ENCODE assay signal across 9 cellular contexts in the genomic region with DNA sequence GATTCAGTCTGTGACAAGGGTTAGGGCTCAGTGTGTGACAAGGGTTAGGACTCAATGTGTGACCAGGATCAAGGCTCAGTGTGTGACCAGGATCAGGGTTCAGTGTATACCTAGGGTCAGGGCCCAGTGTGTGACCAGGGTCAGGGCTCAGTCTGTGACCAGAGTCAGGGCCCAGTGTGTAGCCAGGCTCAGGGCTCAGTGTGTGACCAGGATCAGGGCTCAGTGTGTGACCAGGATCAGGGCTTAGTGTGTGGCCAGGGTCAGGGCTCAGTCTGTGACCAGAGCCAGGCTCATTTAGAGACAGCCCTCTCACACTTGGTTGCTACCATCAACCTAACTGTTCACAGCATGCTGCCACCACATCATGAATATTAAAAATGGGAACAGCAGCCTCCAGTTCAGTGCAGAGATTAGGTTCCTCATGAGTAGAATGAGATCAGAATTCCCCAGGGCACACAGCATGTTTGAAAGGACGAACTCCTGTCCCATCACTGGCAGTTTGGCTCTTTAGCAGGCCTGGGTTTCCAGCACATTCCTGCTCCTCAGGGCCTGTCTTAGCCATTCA. TPM values are rescaled to one million over a fixed set of nuclear protein-coding genes. Genes with fewer than 3 reads are reported as not detected.
DNase-seq lines count a peak whose midpoint lies in the region; ATAC-seq, FAIRE-seq and TF ChIP-seq lines count a peak whose summit lies in the region.
"Had no signal": no experiment of that assay in that cellular context is flagged by ENCODE, and none has a peak within 500 bp of the region (broad histone marks: within the 10 kb centered on the region; RNA-seq: fewer than 3 reads in every experiment).

No MANE protein-coding gene starts in this region.

- H4K20me1 ChIP-seq in H1 (replicated peaks in 1 of 2; ENCODE audit: control insufficient read depth in 1 of 2, insufficient read depth in 2 of 2, low read length in 2 of 2), result no peaks in the 10 kb centered on the region

- H3K27ac ChIP-seq in A673 (ENCODE audit: low read depth, low read length, poor library complexity, severe bottlenecking) (peak overlapping the region; percentile 75), H1 (ENCODE audit: low read depth, low read length) (no peak overlapping the region), neuronal stem cell (replicated peaks; ENCODE audit: low read length) (no peak overlapping the region)

- H2AFZ ChIP-seq in H1 (ENCODE audit: low read length) (peak overlapping the region; percentile 74; the same call in 1 of the 2 replicates), neuronal stem cell (ENCODE audit: low read length) (peak overlapping the region; percentile 78)

- H3K79me1 ChIP-seq in H1 (ENCODE audit: low read depth, low read length), result no peaks in the 10 kb centered on the region
- H3K79me1 ChIP-seq in neuronal stem cell (ENCODE audit: low read depth, low read length), result no peaks in the 10 kb centered on the region

- H3K4me1 ChIP-seq in A673 (ENCODE audit: insufficient read depth, low read length, poor library complexity, severe bottlenecking) (peaks cover 23% of the 10 kb centered on the region), H1 (replicated peaks in 1 of 4; ENCODE audit: control insufficient read depth in 3 of 4, insufficient read depth in 4 of 4, low read length in 3 of 4) (peaks cover 6 to 16% (median 12%) of the 10 kb centered on the region in 4 experiments), neuronal stem cell (ENCODE audit: control insufficient read depth in 2 of 2, insufficient read depth in 1 of 2, low read depth in 1 of 2, low read length in 2 of 2) (peaks cover 9 to 18% of the 10 kb centered on the region in 2 donors)

- no TSS peak for BruUV-seq in A673 (replicated peaks; lab: Mats Ljungman, UMichigan)

- H3K23me2 ChIP-seq in H1 (ENCODE audit: low read depth, low read length), result no peaks in the 10 kb centered on the region

- H3K4me3 ChIP-seq in A673 (ENCODE audit: low read depth, low read length, poor library complexity, severe bottlenecking) (no peak overlapping the region), H1 (ENCODE audit: extremely low read depth in 1 of 4, insufficient read depth in 2 of 4, low read depth in 3 of 4, low read length in 4 of 4) (no peak overlapping the region; a peak in 1 of 8 replicates), neuronal stem cell (ENCODE audit: low read length in 2 of 2) (no peak overlapping the region)

- H3K23ac ChIP-seq in H1 (ENCODE audit: insufficient read length), result no peak overlapping the region
- no peak overlapping the region for H3K23ac ChIP-seq in neuronal stem cell (ENCODE audit: low read depth, low read length, poor library complexity)

- H3K14ac ChIP-seq in H1 (ENCODE audit: insufficient read length) (no peak overlapping the region), neuronal stem cell (ENCODE audit: low read length) (peak overlapping the region; percentile 50)

- peak overlapping the region; percentile 38; the same call in 1 of the 2 replicates for H2BK20ac ChIP-seq in H1 (ENCODE audit: low read length)

- no peak overlapping the region for H2BK120ac ChIP-seq in H1 (replicated peaks; ENCODE audit: low read depth, low read length)
- no peak overlapping the region for H2BK120ac ChIP-seq in neuronal stem cell (ENCODE audit: low read depth, low read length)

- intact Hi-C loops in A673 (cut with micrococcal nuclease; ENCODE audit: unreplicated experiment), result no loop called here

- H2BK15ac ChIP-seq in H1 (ENCODE audit: low read length), result peak overlapping the region; percentile 55
- peak overlapping the region; percentile 58 for H2BK15ac ChIP-seq in neuronal stem cell (ENCODE audit: low read length)

- H3K4me2 ChIP-seq in H1 (ENCODE audit: insufficient read depth in 1 of 2, low read depth in 2 of 2, low read length in 2 of 2), result no peak overlapping the region
- H3K4me2 ChIP-seq in neuronal stem cell (ENCODE audit: insufficient read depth, low read length, poor library complexity, severe bottlenecking), result no peak overlapping the region

- no peaks in the 10 kb centered on the region for H3K27me3 ChIP-seq in A673 (replicated peaks; ENCODE audit: insufficient read depth, low read depth, low read length, poor library complexity)
- no peaks in the 10 kb centered on the region for H3K27me3 ChIP-seq in H1 (replicated peaks in 1 of 4; ENCODE audit: control insufficient read depth in 3 of 4, extremely low read depth in 1 of 4, insufficient read depth in 3 of 4, low read length in 3 of 4)
- H3K27me3 ChIP-seq in neuronal stem cell (ENCODE audit: control insufficient read depth in 3 of 3, insufficient read depth in 3 of 3, low read depth in 1 of 3, low read length in 3 of 3), result peaks cover 0 to 3% (median 0%) of the 10 kb centered on the region in 3 experiments

- FAIRE-seq in H1 (lab: Jason Lieb, UNC), result no peak
- FAIRE-seq: islet of Langerhans had no signal

- H3K36me3 ChIP-seq in A673 (ENCODE audit: insufficient read depth, low read length, poor library complexity, severe bottlenecking), result peaks cover 23% of the 10 kb centered on the region
- no peaks in the 10 kb centered on the region for H3K36me3 ChIP-seq in H1 (ENCODE audit: control insufficient read depth in 2 of 4, insufficient read depth in 4 of 4, low read length in 3 of 4)
- H3K36me3 ChIP-seq in neuronal stem cell (replicated peaks in 1 of 2; ENCODE audit: control insufficient read depth in 2 of 2, insufficient read depth in 2 of 2, low read length in 2 of 2), result peaks cover 3 to 27% of the 10 kb centered on the region in 2 donors

- DNase-seq in A673 (ENCODE audit: low spot score) (peak; percentile 97), NCI-H2171 (lab: John Stamatoyannopoulos, UW) (peak; percentile 84), H1 (ENCODE audit: low read depth in 1 of 2, low spot score in 2 of 2) (no peak), neuronal stem cell (ENCODE audit: low spot score) (no peak), cerebellar cortex (ENCODE audit: low spot score) (no peak)

- H3K4ac ChIP-seq in H1 (replicated peaks; ENCODE audit: insufficient read length, low read depth, low read length) (no peak overlapping the region), neuronal stem cell (ENCODE audit: low read length) (no peak overlapping the region)

- H2BK5ac ChIP-seq in H1 (ENCODE audit: low read depth, low read length) (no peak overlapping the region), neuronal stem cell (ENCODE audit: low read length) (no peak overlapping the region)

- H3K9me3 ChIP-seq in A673 (ENCODE audit: low read depth, low read length, poor library complexity, severe bottlenecking), result no peaks in the 10 kb centered on the region
- no peaks in the 10 kb centered on the region for H3K9me3 ChIP-seq in H1 (ENCODE audit: insufficient read depth in 2 of 2, low read depth in 1 of 2, low read length in 1 of 2)
- no peaks in the 10 kb centered on the region for H3K9me3 ChIP-seq in neuronal stem cell (replicated peaks in 1 of 2; ENCODE audit: control insufficient read depth in 2 of 2, insufficient read depth in 1 of 2, low read depth in 1 of 2, low read length in 2 of 2)

- H4K5ac ChIP-seq in H1 (ENCODE audit: insufficient read length, low read depth, low read length), result no peak overlapping the region

- 36% methylated on average over 1 of the region's 1 CpG; no CpG with 5 or more reads in 1 of the 2 experiments for WGBS in H1 (ENCODE audit: extremely low coverage in 1 of 2, insufficient coverage in 1 of 2, insufficient read length in 1 of 2, insufficient replicate concordance in 2 of 2, low coverage in 1 of 2, low lambda C conversion rate in 2 of 2, missing lambda C conversion rate in 1 of 2), 2 experiments
- WGBS in neuronal stem cell (ENCODE audit: extremely low coverage in 2 of 2, insufficient read length in 2 of 2, insufficient replicate concordance in 1 of 2), 2 donors, result no CpG with 5 or more reads among the region's 1 CpG

- no peak for TF ChIP-seq RAD21 in H1 (IDR thresholded peaks at IDR 0.05 in 1 of 2, conservative IDR thresholded peaks at IDR 0.05 in 1 of 2; ENCODE audit: low read depth in 2 of 2, low read length in 2 of 2)

- H2AK5ac ChIP-seq in H1 (ENCODE audit: low read depth, low read length) (no peak overlapping the region), neuronal stem cell (ENCODE audit: low read depth, low read length) (no peak overlapping the region)

- CTCF ChIA-PET in A673 (lab: Charles Lee) (interaction anchor here (0.6 to 1.6 kb wide), 12 partner anchors 15 to 596 kb away, joined by 3 to 22 read pairs (median 6); partner anchors contain the start of gene TBC1D21), H1 (lab: Charles Lee; ENCODE audit: partially characterized antibody) (interaction anchor here (0.6 to 7.0 kb wide), 27 partner anchors 10 to 375 kb away, joined by 3 to 55 read pairs (median 4); partner anchors contain the start of genes LOXL1 and PML)

- H3K9ac ChIP-seq in H1 (replicated peaks in 1 of 4; ENCODE audit: extremely low read depth in 1 of 4, low read depth in 3 of 4, low read length in 3 of 4) (no peak overlapping the region; a peak in 1 of 7 replicates), neuronal stem cell (ENCODE audit: low read depth, low read length, poor library complexity) (no peak overlapping the region)

- H2BK12ac ChIP-seq in H1 (ENCODE audit: low read depth, low read length) (peak overlapping the region; percentile 91; the same call in 1 of the 2 replicates), neuronal stem cell (ENCODE audit: low read length) (peak overlapping the region; percentile 30)

- H4K8ac ChIP-seq in H1 (ENCODE audit: extremely low read depth, insufficient read depth, low read length), result no peak overlapping the region
- peak overlapping the region; percentile 82 for H4K8ac ChIP-seq in neuronal stem cell (ENCODE audit: low read depth, low read length)

- POLR2A ChIA-PET in A673 (lab: Charles Lee; ENCODE audit: low non-redundant PET) (interaction anchor here (0.8 kb wide), 1 partner anchor 113 kb away, joined by 5 read pairs; no protein-coding TSS in a partner anchor), H1 (lab: Charles Lee; ENCODE audit: partially characterized antibody) (interaction anchor here (0.8 to 1.3 kb wide), 5 partner anchors 10 to 86 kb away, joined by 3 to 8 read pairs (median 5); partner anchors contain the start of gene PML)

- TF ChIP-seq CTCF in A673 (conservative IDR thresholded peaks at IDR 0.05; ENCODE audit: low read depth, low read length) (no peak), H1 (IDR thresholded peaks at IDR 0.05; ENCODE audit: control extremely low read depth in 1 of 3, insufficient read depth in 1 of 3, low read depth in 1 of 3, low read length in 3 of 3) (no peak)

- TF ChIP-seq EP300 in H1 (IDR thresholded peaks at IDR 0.05; ENCODE audit: borderline replicate concordance in 1 of 2, low read depth in 2 of 2, low read length in 2 of 2), result no peak

- TF ChIP-seq POLR2A in H1 (IDR thresholded peaks at IDR 0.05; ENCODE audit: control extremely low read depth in 1 of 2, low read depth in 2 of 2, low read length in 2 of 2), result no peak

- H3K56ac ChIP-seq in H1 (replicated peaks; ENCODE audit: insufficient read length, low read depth, low read length), result no peak overlapping the region

- no peak for ATAC-seq in HG03354 (IDR thresholded peaks at IDR 0.05; ENCODE audit: poor library complexity, severe bottlenecking, unreplicated experiment)
- ATAC-seq in HG03135 (IDR thresholded peaks at IDR 0.05; ENCODE audit: unreplicated experiment), result no peak
- no peak for ATAC-seq in HG03439 (IDR thresholded peaks at IDR 0.05; ENCODE audit: unreplicated experiment)

- no peaks in the 10 kb centered on the region for H3K79me2 ChIP-seq in H1 (ENCODE audit: control insufficient read depth in 1 of 2, insufficient read depth in 2 of 2, low read length in 2 of 2)

- H3K18ac ChIP-seq in H1 (ENCODE audit: extremely low read depth, low read length) (0 out of 2 replicates have a peak overlapping the region, but pooled peaks have one; percentile 19), neuronal stem cell (ENCODE audit: low read length) (no peak overlapping the region)

- peak overlapping the region; percentile 63 for H4K91ac ChIP-seq in H1 (replicated peaks; ENCODE audit: insufficient read length, low read length)
- no peak overlapping the region for H4K91ac ChIP-seq in neuronal stem cell (ENCODE audit: low read depth, low read length, poor library complexity)

RNA-seq across cellular contexts. Expression of gene LOXL1, which starts 24.3 kb away (rescaled TPM):
- total RNA-seq in A673 (2021), result 117 and 128 TPM in 2 replicates
- 8.1 and 9.3 TPM in 2 replicates for total RNA-seq in H1 (2021; fragmentation: NEBNext Ultra II Directional; extraction: Animal tissue kit (Norgen Biotek cat#: 25700))
- polyA plus RNA-seq in H1 (2011; rRNA removed), result 14.4 and 22.7 TPM in 2 replicates
- polyA plus RNA-seq in H1 (2011; cell fraction: cytosol; rRNA removed), result 13.3 TPM
- polyA plus RNA-seq in H1 (2011; cell fraction: nucleus; rRNA removed), result 25.7 TPM
- polyA plus RNA-seq in H1 (2012, experiment 1 of 2), result 6.5 to 22.3 TPM (median 16.9 TPM) in 4 replicates
- polyA plus RNA-seq in H1 (2012, experiment 2 of 2), result 32.8 TPM
- polyA plus RNA-seq in H1 (2013, experiment 1 of 2), result 29.6 TPM
- polyA plus RNA-seq in H1 (2013, experiment 2 of 2), result 31.4 TPM
- 11.7 and 13.9 TPM in 2 replicates for polyA minus RNA-seq in H1 (2011; rRNA and poly(A)+ RNA removed)
- polyA minus RNA-seq in H1 (2011; cell fraction: cytosol; rRNA and poly(A)+ RNA removed), result 14.2 TPM
- polyA minus RNA-seq in H1 (2011; cell fraction: nucleus; rRNA and poly(A)+ RNA removed), result 11.9 TPM
- polyA plus RNA-seq in neuronal stem cell (2013, experiment 1 of 2), result 67.0 TPM
- 68.3 TPM for polyA plus RNA-seq in neuronal stem cell (2013, experiment 2 of 2)

RNA-seq across cellular contexts. Expression of gene STOML1, which starts 41.5 kb away (rescaled TPM):
- 7.3 and 10.3 TPM in 2 replicates for total RNA-seq in A673 (2021)
- total RNA-seq in H1 (2021; fragmentation: NEBNext Ultra II Directional; extraction: Animal tissue kit (Norgen Biotek cat#: 25700)), result 2.6 and 3.8 TPM in 2 replicates
- 3.2 and 6.4 TPM in 2 replicates for polyA plus RNA-seq in H1 (2011; rRNA removed)
- polyA plus RNA-seq in H1 (2011; cell fraction: cytosol; rRNA removed), result 4.6 TPM
- 6.9 TPM for polyA plus RNA-seq in H1 (2011; cell fraction: nucleus; rRNA removed)
- polyA plus RNA-seq in H1 (2012, experiment 1 of 2), result 2.2 to 3.0 TPM (median 2.4 TPM) in 4 replicates
- polyA plus RNA-seq in H1 (2012, experiment 2 of 2), result 2.8 TPM
- polyA plus RNA-seq in H1 (2013, experiment 1 of 2), result 2.8 TPM
- 2.6 TPM for polyA plus RNA-seq in H1 (2013, experiment 2 of 2)
- polyA minus RNA-seq in H1 (2011; rRNA and poly(A)+ RNA removed), result 2.1 and 3.2 TPM in 2 replicates
- polyA minus RNA-seq in H1 (2011; cell fraction: cytosol; rRNA and poly(A)+ RNA removed), result 1.7 TPM
- 3.4 TPM for polyA minus RNA-seq in H1 (2011; cell fraction: nucleus; rRNA and poly(A)+ RNA removed)
- polyA plus RNA-seq in neuronal stem cell (2013, experiment 1 of 2), result 2.2 TPM
- polyA plus RNA-seq in neuronal stem cell (2013, experiment 2 of 2), result 2.3 TPM

RNA-seq across cellular contexts. Expression of gene PML, which starts 44.0 kb away (rescaled TPM):
- 39.7 and 40.0 TPM in 2 replicates for total RNA-seq in A673 (2021)
- 30.3 and 31.2 TPM in 2 replicates for total RNA-seq in H1 (2021; fragmentation: NEBNext Ultra II Directional; extraction: Animal tissue kit (Norgen Biotek cat#: 25700))
- 14.9 and 30.4 TPM in 2 replicates for polyA plus RNA-seq in H1 (2011; rRNA removed)
- polyA plus RNA-seq in H1 (2011; cell fraction: cytosol; rRNA removed), result 12.2 TPM
- 26.0 TPM for polyA plus RNA-seq in H1 (2011; cell fraction: nucleus; rRNA removed)
- 25.9 to 33.8 TPM (median 31.4 TPM) in 4 replicates for polyA plus RNA-seq in H1 (2012, experiment 1 of 2)
- 33.5 TPM for polyA plus RNA-seq in H1 (2012, experiment 2 of 2)
- polyA plus RNA-seq in H1 (2013, experiment 1 of 2), result 25.2 TPM
- polyA plus RNA-seq in H1 (2013, experiment 2 of 2), result 25.0 TPM
- polyA minus RNA-seq in H1 (2011; rRNA and poly(A)+ RNA removed), result 12.2 and 13.9 TPM in 2 replicates
- polyA minus RNA-seq in H1 (2011; cell fraction: cytosol; rRNA and poly(A)+ RNA removed), result 35.0 TPM
- 20.9 TPM for polyA minus RNA-seq in H1 (2011; cell fraction: nucleus; rRNA and poly(A)+ RNA removed)
- 19.7 TPM for polyA plus RNA-seq in neuronal stem cell (2013, experiment 1 of 2)
- 20.5 TPM for polyA plus RNA-seq in neuronal stem cell (2013, experiment 2 of 2)

Comparison
In these comparisons a context has a peak if more than half of its experiments do, and no peak if none do; other contexts are left out.
1. DNase-seq: peak in A673 (single experiment) and NCI-H2171 (single experiment); none in H1 (0 of 2), neuronal stem cell (single experiment) and cerebellar cortex (single experiment).
2. RNA of gene LOXL1, which starts 24.3 kb away (total RNA-seq): 117 to 128 TPM in A673; 8.1 to 9.3 TPM in H1; every median in the first group is over 10 times any median in the second.